16 cellular contexts compared by ENCODE assay signal in genomic region chr4:132502096-132502552, GRCh38.
"Had no signal": no experiment of that assay in that cellular context is flagged by ENCODE, and none has a peak within 500 bp of the region (broad histone marks: within the 10 kb centered on the region; RNA-seq: fewer than 3 reads in every experiment).

No MANE protein-coding gene starts in this region.

- ATAC-seq: esophagus mucosa; left lobe of liver; mucosa of descending colon; naive thymus-derived CD4-positive, alpha-beta T cell; pancreas; T-helper 17 cell had no signal

- H3K27ac Mint-ChIP-seq: activated CD4-positive, alpha-beta T cell treated with anti-CD3 and anti-CD28 coated beads, Interleukin-2, amount 10 ng/mL, durations not matched to agents 24 days and 14 days; activated T-helper 1 cell treated with anti-CD3 and anti-CD28 coated beads, Interleukin-12 subunit alpha, Interleukin-12 subunit beta, Interleukin-2, Interleukin-4 antibody, amounts not matched to agents 30 ng/mL and 10 ng/mL and 1 ng/mL, durations not matched to agents 14 hours and 24 hours and 36 hours; memory B cell; naive thymus-derived CD4-positive, alpha-beta T cell; T-helper 17 cell had no signal

- H3K9me3 ChIP-seq: adrenal gland, mucosa of descending colon, pancreas, sigmoid colon, spleen had no signal

- H3K27me3 ChIP-seq: adrenal gland, cardiac muscle cell, hepatocyte, pancreas, sigmoid colon, spleen had no signal

- DNase-seq: activated CD4-positive, alpha-beta T cell treated with anti-CD3 and anti-CD28 coated beads, Interleukin-2, amount 10 ng/mL, durations not matched to agents 24 days and 14 days; activated CD8-positive, alpha-beta memory T cell treated with anti-CD3 and anti-CD28 coated beads for 24 hours; activated naive CD4-positive, alpha-beta T cell; adrenal gland; mucosa of descending colon; naive thymus-derived CD4-positive, alpha-beta T cell; pancreas; sigmoid colon; spleen; T-helper 17 cell had no signal

- H3K4me2 ChIP-seq: hepatocyte had no signal

- H3K27me3 Mint-ChIP-seq: activated CD4-positive, alpha-beta T cell treated with anti-CD3 and anti-CD28 coated beads, Interleukin-2, amount 10 ng/mL, durations not matched to agents 24 days and 14 days; memory B cell; naive thymus-derived CD4-positive, alpha-beta T cell; T-helper 17 cell had no signal

- H3K36me3 ChIP-seq: adrenal gland, cardiac muscle cell, pancreas, sigmoid colon, spleen had no signal

- H3K9me3 Mint-ChIP-seq: activated CD4-positive, alpha-beta T cell treated with anti-CD3 and anti-CD28 coated beads, Interleukin-2, amount 10 ng/mL, durations not matched to agents 24 days and 14 days; activated T-helper 1 cell treated with anti-CD3 and anti-CD28 coated beads, Interleukin-12 subunit alpha, Interleukin-12 subunit beta, Interleukin-2, Interleukin-4 antibody, amounts not matched to agents 30 ng/mL and 10 ng/mL and 1 ng/mL, durations not matched to agents 14 hours and 24 hours and 36 hours had no signal

- H3K79me2 ChIP-seq: hepatocyte had no signal

- H2AFZ ChIP-seq: hepatocyte had no signal

- H3K4me1 Mint-ChIP-seq: activated CD4-positive, alpha-beta T cell treated with anti-CD3 and anti-CD28 coated beads, Interleukin-2, amount 10 ng/mL, durations not matched to agents 24 days and 14 days; memory B cell; naive thymus-derived CD4-positive, alpha-beta T cell; T-helper 17 cell had no signal

- H3K4me1 ChIP-seq: adrenal gland, pancreas, sigmoid colon, spleen had no signal

- H3K4me3 Mint-ChIP-seq: activated CD4-positive, alpha-beta T cell treated with anti-CD3 and anti-CD28 coated beads, Interleukin-2, amount 10 ng/mL, durations not matched to agents 24 days and 14 days; activated T-helper 1 cell treated with anti-CD3 and anti-CD28 coated beads, Interleukin-12 subunit alpha, Interleukin-12 subunit beta, Interleukin-2, Interleukin-4 antibody, amounts not matched to agents 30 ng/mL and 10 ng/mL and 1 ng/mL, durations not matched to agents 14 hours and 24 hours and 36 hours; memory B cell; naive thymus-derived CD4-positive, alpha-beta T cell; T-helper 17 cell had no signal

- H3K4me3 ChIP-seq: adrenal gland, cardiac muscle cell, hepatocyte, mucosa of descending colon, pancreas, sigmoid colon, spleen had no signal

- H3K27ac ChIP-seq: adrenal gland, cardiac muscle cell, hepatocyte, pancreas, sigmoid colon, spleen had no signal

- H3K36me3 Mint-ChIP-seq: memory B cell; naive thymus-derived CD4-positive, alpha-beta T cell had no signal
